ENCODE assay signal across 11 cellular contexts in the genomic region with DNA sequence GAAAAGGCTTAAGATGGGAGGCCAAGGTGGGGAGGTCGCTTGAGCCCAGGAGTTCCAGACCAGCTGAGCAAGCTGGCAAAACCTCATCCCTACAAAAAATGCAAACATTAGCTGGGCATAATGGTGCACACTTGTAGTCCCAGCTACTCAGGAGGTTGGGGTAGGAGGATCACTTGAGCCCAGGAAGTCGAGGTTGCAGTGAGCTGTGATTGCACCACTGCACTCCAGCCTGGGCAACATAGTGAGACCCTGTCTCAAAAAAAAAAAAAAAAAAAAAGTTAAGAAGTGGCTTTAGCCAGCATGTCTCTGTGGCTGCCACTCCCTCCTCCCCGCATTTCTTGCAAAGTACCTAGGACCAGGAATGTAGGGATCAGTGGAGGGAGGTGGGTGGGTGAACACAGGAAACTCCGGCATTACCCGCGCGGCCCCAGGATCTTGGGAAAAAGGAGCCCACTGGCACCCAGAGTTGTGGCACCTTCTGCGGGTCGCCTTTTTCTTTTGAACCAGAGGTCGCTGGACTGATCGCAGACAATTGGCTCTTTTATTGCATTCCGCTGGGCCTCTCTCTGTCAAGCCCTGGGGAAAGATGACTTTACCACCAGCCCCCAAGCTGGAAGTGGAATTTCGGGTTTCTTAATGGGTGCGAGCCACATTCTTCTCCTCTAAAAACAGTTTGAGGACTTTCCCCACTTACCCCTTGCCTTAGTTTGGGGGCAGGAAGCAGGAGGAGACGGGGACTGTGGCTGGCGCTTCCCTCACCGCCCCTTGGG. TPM values are rescaled to one million over a fixed set of nuclear protein-coding genes. Genes with fewer than 3 reads are reported as not detected.
DNase-seq lines count a peak whose midpoint lies in the region; ATAC-seq and TF ChIP-seq lines count a peak whose summit lies in the region.
"Had no signal": no experiment of that assay in that cellular context is flagged by ENCODE, and none has a peak within 500 bp of the region (broad histone marks: within the 10 kb centered on the region; RNA-seq: fewer than 3 reads in every experiment).

No MANE protein-coding gene starts in this region.

- H3K27ac Mint-ChIP-seq in activated naive CD4-positive, alpha-beta T cell treated with anti-CD3 and anti-CD28 coated beads for 36 hours, result no peak overlapping the region
- H3K27ac Mint-ChIP-seq in effector memory CD8-positive, alpha-beta T cell, result no peak overlapping the region
- H3K27ac Mint-ChIP-seq in stimulated activated effector memory CD8-positive, alpha-beta T cell treated with anti-CD3 and anti-CD28 coated beads, Interleukin-12 subunit alpha, Interleukin-12 subunit beta, amount 100 ng/mL, for 72 hours, result no peak overlapping the region

- POLR2A ChIA-PET in RWPE1 (lab: Yijun Ruan, JAX; ENCODE audit: low non-redundant PET), result no interaction called here

- H3K36me3 Mint-ChIP-seq in activated naive CD4-positive, alpha-beta T cell treated with anti-CD3 and anti-CD28 coated beads for 36 hours (ENCODE audit: low read depth), result peaks cover 15% of the 10 kb centered on the region
- H3K36me3 Mint-ChIP-seq in effector memory CD8-positive, alpha-beta T cell (ENCODE audit: insufficient read depth), result peaks cover 19% of the 10 kb centered on the region
- H3K36me3 Mint-ChIP-seq in stimulated activated effector memory CD8-positive, alpha-beta T cell treated with anti-CD3 and anti-CD28 coated beads, Interleukin-12 subunit alpha, Interleukin-12 subunit beta, amount 100 ng/mL, for 72 hours, result peaks cover 55% of the 10 kb centered on the region

- CTCF ChIA-PET in activated naive CD4-positive, alpha-beta T cell treated with anti-CD3 and anti-CD28 coated beads for 36 hours (lab: Charles Lee), result interaction anchor here (1.0 to 2.0 kb wide), 2 partner anchors 18 to 31 kb away, joined by 3 to 6 read pairs; no protein-coding TSS in a partner anchor
- CTCF ChIA-PET in RWPE1 (lab: Yijun Ruan, JAX), result interaction anchor here (0.6 kb wide), 1 partner anchor 18 kb away, joined by 3 read pairs; no protein-coding TSS in a partner anchor

- no peak for DNase-seq in activated naive CD4-positive, alpha-beta T cell treated with anti-CD3 and anti-CD28 coated beads for 36 hours
- DNase-seq in activated naive CD4-positive, alpha-beta T cell treated with Interleukin-2 at 50 U/mL for 16 hours, result no peak
- no peak for DNase-seq in RWPE1 (ENCODE audit: low spot score)
- DNase-seq in effector memory CD8-positive, alpha-beta T cell, result no peak
- no peak for DNase-seq in stimulated activated effector memory CD8-positive, alpha-beta T cell treated with anti-CD3 and anti-CD28 coated beads, Interleukin-12 subunit alpha, Interleukin-12 subunit beta, amount 100 ng/mL, for 72 hours (ENCODE audit: low spot score in 2 of 2)
- DNase-seq: activated CD4-positive, alpha-beta T cell treated with anti-CD3 and anti-CD28 coated beads, Interleukin-2, amount 50 U/mL, for 1 hour had no signal

- peak overlapping the region; percentile 86 for H3K27ac ChIP-seq in RWPE1
- H3K27ac ChIP-seq: parathyroid adenoma, tibial nerve had no signal

- peak overlapping the region; percentile 36 for H3K4me3 Mint-ChIP-seq in activated naive CD4-positive, alpha-beta T cell treated with anti-CD3 and anti-CD28 coated beads for 36 hours
- H3K4me3 Mint-ChIP-seq in effector memory CD8-positive, alpha-beta T cell, result peak overlapping the region; percentile 74 to 91
- peak overlapping the region; percentile 89 for H3K4me3 Mint-ChIP-seq in stimulated activated effector memory CD8-positive, alpha-beta T cell treated with anti-CD3 and anti-CD28 coated beads, Interleukin-12 subunit alpha, Interleukin-12 subunit beta, amount 100 ng/mL, for 72 hours

- no peak for ATAC-seq in effector memory CD8-positive, alpha-beta T cell (replicated peaks)
- ATAC-seq in stimulated activated effector memory CD8-positive, alpha-beta T cell treated with anti-CD3 and anti-CD28 coated beads, Interleukin-12 subunit alpha, Interleukin-12 subunit beta, amount 100 ng/mL, for 72 hours, result no peak
- no peak for ATAC-seq in GM19395 (IDR thresholded peaks at IDR 0.05; ENCODE audit: unreplicated experiment)
- ATAC-seq in HG02623 (IDR thresholded peaks at IDR 0.05; ENCODE audit: unreplicated experiment), result no peak
- ATAC-seq in GM21723 (IDR thresholded peaks at IDR 0.05; ENCODE audit: unreplicated experiment), result no peak

- peaks cover 30% of the 10 kb centered on the region for H3K4me1 Mint-ChIP-seq in activated naive CD4-positive, alpha-beta T cell treated with anti-CD3 and anti-CD28 coated beads for 36 hours (ENCODE audit: low read depth)
- peaks cover 16 to 18% of the 10 kb centered on the region in 2 donors for H3K4me1 Mint-ChIP-seq in effector memory CD8-positive, alpha-beta T cell (ENCODE audit: low read depth in 2 of 2)
- H3K4me1 Mint-ChIP-seq in stimulated activated effector memory CD8-positive, alpha-beta T cell treated with anti-CD3 and anti-CD28 coated beads, Interleukin-12 subunit alpha, Interleukin-12 subunit beta, amount 100 ng/mL, for 72 hours, result peaks cover 23% of the 10 kb centered on the region

- no peaks in the 10 kb centered on the region for H3K9me3 Mint-ChIP-seq in activated naive CD4-positive, alpha-beta T cell treated with anti-CD3 and anti-CD28 coated beads for 36 hours
- H3K9me3 Mint-ChIP-seq in effector memory CD8-positive, alpha-beta T cell, result peaks cover 0 to 4% of the 10 kb centered on the region in 2 donors
- H3K9me3 Mint-ChIP-seq in stimulated activated effector memory CD8-positive, alpha-beta T cell treated with anti-CD3 and anti-CD28 coated beads, Interleukin-12 subunit alpha, Interleukin-12 subunit beta, amount 100 ng/mL, for 72 hours, result no peaks in the 10 kb centered on the region

- no peak for TF ChIP-seq CTCF in RWPE1 (conservative IDR thresholded peaks at IDR 0.05; ENCODE audit: low read depth)

- H3K27me3 Mint-ChIP-seq in activated naive CD4-positive, alpha-beta T cell treated with anti-CD3 and anti-CD28 coated beads for 36 hours (ENCODE audit: low read depth), result peaks cover 33% of the 10 kb centered on the region
- peaks cover 24 to 52% of the 10 kb centered on the region in 2 donors for H3K27me3 Mint-ChIP-seq in effector memory CD8-positive, alpha-beta T cell

- intact Hi-C loops in activated naive CD4-positive, alpha-beta T cell treated with anti-CD3 and anti-CD28 coated beads for 36 hours (cut with micrococcal nuclease), result loop anchor here (10.0 kb wide), 1 partner anchor 267 kb away; the partner anchor contains the start of gene ACHE

RNA-seq across cellular contexts. Expression of gene VGF, which starts 3.5 kb away (rescaled TPM):
- not detected for total RNA-seq in activated naive CD4-positive, alpha-beta T cell treated with anti-CD3 and anti-CD28 coated beads for 36 hours

RNA-seq across cellular contexts. Expression of gene AP1S1, which starts 7.6 kb away (rescaled TPM):
- total RNA-seq in activated naive CD4-positive, alpha-beta T cell treated with anti-CD3 and anti-CD28 coated beads for 36 hours, result 10 to 100 TPM; 40.6 to 43.5 TPM

RNA-seq across cellular contexts. Expression of gene NAT16, which starts 18.2 kb away (rescaled TPM):
- not detected for total RNA-seq in activated naive CD4-positive, alpha-beta T cell treated with anti-CD3 and anti-CD28 coated beads for 36 hours
- total RNA-seq: tibial nerve had no signal

RNA-seq across cellular contexts. Expression of gene SERPINE1, which starts 35.0 kb away (rescaled TPM):
- total RNA-seq in activated naive CD4-positive, alpha-beta T cell treated with anti-CD3 and anti-CD28 coated beads for 36 hours, result under 1 TPM in 1 of 2 experiments, not detected in 1; 0.07 TPM

RNA-seq across cellular contexts. Expression of gene MOGAT3, which starts 39.0 kb away (rescaled TPM):
- total RNA-seq in activated naive CD4-positive, alpha-beta T cell treated with anti-CD3 and anti-CD28 coated beads for 36 hours, result not detected
- total RNA-seq: tibial nerve had no signal

Comparison
In these comparisons a context has a peak if more than half of its experiments do, and no peak if none do; other contexts are left out.
1. H3K4me3 Mint-ChIP-seq: peak in every context shown above with its lines; median percentile 89 in stimulated activated effector memory CD8-positive, alpha-beta T cell treated with anti-CD3 and anti-CD28 coated beads, Interleukin-12 subunit alpha, Interleukin-12 subunit beta, amount 100 ng/mL, for 72 hours; 82 in effector memory CD8-positive, alpha-beta T cell; 36 in activated naive CD4-positive, alpha-beta T cell treated with anti-CD3 and anti-CD28 coated beads for 36 hours.